Comparison of ENCODE assay signal across 26 cellular contexts in genomic region chr5:146306838-146307237, GRCh38. TPM values are rescaled to one million over a fixed set of nuclear protein-coding genes. Genes with fewer than 3 reads are reported as not detected.
DNase-seq lines count a peak whose midpoint lies in the region; FAIRE-seq and TF ChIP-seq lines count a peak whose summit lies in the region.
"Had no signal": no experiment of that assay in that cellular context is flagged by ENCODE, and none has a peak within 500 bp of the region (broad histone marks: within the 10 kb centered on the region; RNA-seq: fewer than 3 reads in every experiment).

No MANE protein-coding gene starts in this region.

- no peak for TF ChIP-seq CTCF in cardiac muscle cell (IDR thresholded peaks at IDR 0.05; ENCODE audit: low read depth, low read length)
- TF ChIP-seq CTCF in hepatocyte (IDR thresholded peaks at IDR 0.05; ENCODE audit: poor library complexity) = no peak

- no peak overlapping the region for H3K27ac Mint-ChIP-seq in activated naive CD4-positive, alpha-beta T cell treated with anti-CD3 and anti-CD28 coated beads for 36 hours
- H3K27ac Mint-ChIP-seq: CD14-positive monocyte had no signal

- 31% methylated on average over 1 of the region's 1 CpG for WGBS in hepatocyte (ENCODE audit: low lambda C conversion rate, missing lambda C conversion rate)
- WGBS in small intestine, 3 donors = 15 to 35% (median 32%) methylated on average over 1 of the region's 1 CpG

- H3K27me3 ChIP-seq in cardiac muscle cell (peaks cover 20% of the 10 kb centered on the region), hepatocyte (peaks cover 5% of the 10 kb centered on the region), small intestine (ENCODE audit: control insufficient read depth in 2 of 2, insufficient read depth in 2 of 2, low read length in 2 of 2) (peaks cover 0 to 2% of the 10 kb centered on the region in 2 donors)

- CTCF ChIA-PET in activated naive CD4-positive, alpha-beta T cell treated with anti-CD3 and anti-CD28 coated beads for 36 hours (lab: Charles Lee) = no interaction called here

- FAIRE-seq in small intestine (lab: Jason Lieb, UNC) = no peak
- FAIRE-seq: GM12891, H54 had no signal

- H3K4me2 ChIP-seq in hepatocyte = no peak overlapping the region

- H3K36me3 ChIP-seq in cardiac muscle cell (no peaks in the 10 kb centered on the region), hepatocyte (replicated peaks; ENCODE audit: insufficient read depth, low read depth) (no peaks in the 10 kb centered on the region), small intestine (ENCODE audit: control insufficient read depth in 2 of 2, insufficient read depth in 2 of 2, low read length in 2 of 2) (no peaks in the 10 kb centered on the region)
- H3K36me3 ChIP-seq: BE2C had no signal

- no peaks in the 10 kb centered on the region for H3K9me2 ChIP-seq in hepatocyte (replicated peaks; ENCODE audit: insufficient read depth)

- no peak overlapping the region for H3K4me3 ChIP-seq in cardiac muscle cell
- no peak overlapping the region for H3K4me3 ChIP-seq in hepatocyte
- H3K4me3 ChIP-seq in small intestine (ENCODE audit: low read depth in 1 of 2, low read length in 2 of 2) = no peak overlapping the region

- peak overlapping the region; percentile 10 for H3K27ac ChIP-seq in cardiac muscle cell
- H3K27ac ChIP-seq in hepatocyte = no peak overlapping the region
- no peak overlapping the region for H3K27ac ChIP-seq in small intestine (ENCODE audit: low read depth in 1 of 2, low read length in 1 of 2)

- H3K36me3 Mint-ChIP-seq in activated naive CD4-positive, alpha-beta T cell treated with anti-CD3 and anti-CD28 coated beads for 36 hours (ENCODE audit: low read depth) = no peaks in the 10 kb centered on the region
- H3K36me3 Mint-ChIP-seq: CD14-positive monocyte had no signal

- H3K9me3 ChIP-seq in cardiac muscle cell (ENCODE audit: low read depth) (no peaks in the 10 kb centered on the region), hepatocyte (ENCODE audit: low read depth) (no peaks in the 10 kb centered on the region), small intestine (ENCODE audit: control insufficient read depth, low read depth) (no peaks in the 10 kb centered on the region)
- H3K9me3 ChIP-seq: BE2C had no signal

- H3K9me3 Mint-ChIP-seq in activated naive CD4-positive, alpha-beta T cell treated with anti-CD3 and anti-CD28 coated beads for 36 hours = no peaks in the 10 kb centered on the region
- H3K9me3 Mint-ChIP-seq: CD14-positive monocyte had no signal

- H3K4me1 ChIP-seq in cardiac muscle cell (ENCODE audit: low read depth) = no peaks in the 10 kb centered on the region
- H3K4me1 ChIP-seq in hepatocyte (ENCODE audit: insufficient read depth) = no peaks in the 10 kb centered on the region
- no peaks in the 10 kb centered on the region for H3K4me1 ChIP-seq in small intestine (ENCODE audit: control insufficient read depth in 2 of 2, insufficient read depth in 1 of 2, low read depth in 1 of 2, low read length in 1 of 2)
- H3K4me1 ChIP-seq: BE2C had no signal

- no peak overlapping the region for H2AFZ ChIP-seq in hepatocyte

- H4K20me1 ChIP-seq in hepatocyte (ENCODE audit: insufficient read depth, poor library complexity, severe bottlenecking) = no peaks in the 10 kb centered on the region

- no peaks in the 10 kb centered on the region for H3K79me2 ChIP-seq in hepatocyte

- intact Hi-C loops in activated naive CD4-positive, alpha-beta T cell treated with anti-CD3 and anti-CD28 coated beads for 36 hours (cut with micrococcal nuclease) = no loop called here

- DNase-seq in NCI-H2196 (lab: John Stamatoyannopoulos, UW; ENCODE audit: unreplicated experiment) = peak; percentile 7
- DNase-seq in NCI-H2196 treated with DMSO at 0.1 percent for 48 hours (lab: John Stamatoyannopoulos, UW; ENCODE audit: unreplicated experiment) = no peak
- DNase-seq in cardiac muscle cell (ENCODE audit: low read depth in 1 of 2, low spot score in 1 of 2) = peak in 1 of 2 donors; percentile 25
- peak; percentile 4 for DNase-seq in hepatocyte (ENCODE audit: low spot score)
- DNase-seq in glomerular visceral epithelial cell (ENCODE audit: extremely low spot score) = no peak
- no peak for DNase-seq in activated naive CD4-positive, alpha-beta T cell treated with anti-CD3 and anti-CD28 coated beads for 36 hours
- DNase-seq in small intestine = no peak
- DNase-seq: 8988T, ACHN, BE2C, Calu3, DMS79 treated with DMSO at 0.1 percent for 48 hours, GF-D8, NCI-H1092, NCI-H1417 treated with DMSO at 0.1 percent for 48 hours, NCI-H1694 treated with DMSO at 0.1 percent for 48 hours, NCI-H2171 treated with DMSO at 0.1 percent for 48 hours, NCI-H446, NCI-H524 treated with DMSO at 0.1 percent for 48 hours, NCI-H774, RPMI8226, SHP77 treated with DMSO at 0.1 percent for 48 hours had no signal

- no peak overlapping the region for H3K4me3 Mint-ChIP-seq in activated naive CD4-positive, alpha-beta T cell treated with anti-CD3 and anti-CD28 coated beads for 36 hours
- H3K4me3 Mint-ChIP-seq: CD14-positive monocyte had no signal

- H3K4me1 Mint-ChIP-seq in activated naive CD4-positive, alpha-beta T cell treated with anti-CD3 and anti-CD28 coated beads for 36 hours (ENCODE audit: low read depth) = no peaks in the 10 kb centered on the region
- H3K4me1 Mint-ChIP-seq: CD14-positive monocyte had no signal

- peaks cover 3% of the 10 kb centered on the region for H3K27me3 Mint-ChIP-seq in activated naive CD4-positive, alpha-beta T cell treated with anti-CD3 and anti-CD28 coated beads for 36 hours (ENCODE audit: low read depth)

RNA-seq across cellular contexts. Expression of gene POU4F3, which starts 31.8 kb away (rescaled TPM):
- total RNA-seq in cardiac muscle cell (0.15 and 0.32 TPM in 2 replicates), hepatocyte (0.36 TPM in 1 of 2 replicates, not detected in the other)
- polyA plus RNA-seq in cardiac muscle cell (not detected in 2 replicates), hepatocyte (not detected in 2 replicates), small intestine (under 1 TPM in 1 of 3 donors, not detected in 2; 0.03 TPM)
- not detected for total RNA-seq in activated naive CD4-positive, alpha-beta T cell treated with anti-CD3 and anti-CD28 coated beads for 36 hours
- total RNA-seq: HT-29 had no signal
- polyA plus RNA-seq: CD14-positive monocyte had no signal

Comparison
In these comparisons a context has a peak if more than half of its experiments do, and no peak if none do; other contexts are left out.
1. DNase-seq: peak in NCI-H2196 (single experiment) and hepatocyte (single experiment); none in NCI-H2196 treated with DMSO at 0.1 percent for 48 hours (single experiment), glomerular visceral epithelial cell (single experiment), activated naive CD4-positive, alpha-beta T cell treated with anti-CD3 and anti-CD28 coated beads for 36 hours (single experiment) and small intestine (single experiment).